In genomic region chr9:8600914-8601680, GRCh38 we compare ENCODE assay signal across 22 cellular contexts.
A peak's percentile ranks its signal among the peaks of the same experiment; 100 is the strongest.
DNase-seq lines count a peak whose midpoint lies in the region; ATAC-seq, FAIRE-seq and TF ChIP-seq lines count a peak whose summit lies in the region.
"Had no signal": no experiment of that assay in that cellular context is flagged by ENCODE, and none has a peak within 500 bp of the region (broad histone marks: within the 10 kb centered on the region; RNA-seq: fewer than 3 reads in every experiment).

No MANE protein-coding gene starts in this region.

- peaks cover 0 to 3% (median 0%) of the 10 kb centered on the region in 12 donors for H3K4me1 ChIP-seq in heart left ventricle
- no peaks in the 10 kb centered on the region for H3K4me1 ChIP-seq in right atrium auricular region
- H3K4me1 ChIP-seq in hepatocyte (ENCODE audit: insufficient read depth): no peaks in the 10 kb centered on the region

- H3K9me3 ChIP-seq in heart left ventricle: no peaks in the 10 kb centered on the region
- H3K9me3 ChIP-seq in right atrium auricular region: no peaks in the 10 kb centered on the region
- no peaks in the 10 kb centered on the region for H3K9me3 ChIP-seq in hepatocyte (ENCODE audit: low read depth)
- H3K9me3 ChIP-seq: BLaER1 had no signal

- DNase-seq in heart left ventricle (no peak), right atrium auricular region (ENCODE audit: low spot score) (no peak), hepatocyte (ENCODE audit: low spot score) (peak; percentile 13), pons (ENCODE audit: low spot score) (peak; percentile 86), D721Med (ENCODE audit: insufficient read length, low spot score) (no peak), COLO668 (lab: John Stamatoyannopoulos, UW; ENCODE audit: unreplicated experiment) (no peak), DMS 273 (lab: John Stamatoyannopoulos, UW; ENCODE audit: unreplicated experiment) (no peak)
- no peak for DNase-seq in stimulated activated CD4-positive, alpha-beta T cell treated with anti-CD3 and anti-CD28 coated beads, Interleukin-2, amount 100 ng/mL, for 24 hours
- DNase-seq: activated naive CD4-positive, alpha-beta T cell; activated T-cell treated with anti-CD3 and anti-CD28 coated beads for 4 hours; DMS 273 treated with DMSO at 0.1 percent for 48 hours; HCEC 1CT; NCI-H748 treated with DMSO at 0.1 percent for 48 hours; SIG-M5; stimulated activated CD4-positive, alpha-beta T cell treated with anti-CD3 and anti-CD28 coated beads, Interleukin-4, amount 100 ng/mL, for 1 hour had no signal

- H3K9me2 ChIP-seq in hepatocyte (replicated peaks; ENCODE audit: insufficient read depth): no peaks in the 10 kb centered on the region

- intact Hi-C loops in heart left ventricle (cut with DNase I): no loop called here

- H3K27ac ChIP-seq in heart left ventricle: no peak overlapping the region
- no peak overlapping the region for H3K27ac ChIP-seq in right atrium auricular region
- no peak overlapping the region for H3K27ac ChIP-seq in hepatocyte
- H3K27ac ChIP-seq: BLaER1, coronary artery, skin epidermis had no signal

- WGBS in heart left ventricle, 4 donors: 76 to 84% (median 78%) methylated on average over 4 of the region's 4 CpGs
- 90% methylated on average over 4 of the region's 4 CpGs for WGBS in hepatocyte (ENCODE audit: low lambda C conversion rate, missing lambda C conversion rate)

- H3K4me3 ChIP-seq in heart left ventricle (no peak overlapping the region), right atrium auricular region (no peak overlapping the region), hepatocyte (no peak overlapping the region)
- H3K4me3 ChIP-seq: BLaER1, coronary artery, GM12878, skin epidermis had no signal

- H3K27me3 ChIP-seq in heart left ventricle (no peaks in the 10 kb centered on the region), right atrium auricular region (no peaks in the 10 kb centered on the region), hepatocyte (no peaks in the 10 kb centered on the region)
- H3K27me3 ChIP-seq: BLaER1 had no signal

- H3K36me3 ChIP-seq in heart left ventricle (no peaks in the 10 kb centered on the region), right atrium auricular region (no peaks in the 10 kb centered on the region), hepatocyte (replicated peaks; ENCODE audit: insufficient read depth, low read depth) (no peaks in the 10 kb centered on the region)
- H3K36me3 ChIP-seq: BLaER1 had no signal

- FAIRE-seq in D721Med (lab: Jason Lieb, UNC): no peak
- FAIRE-seq: A204.1, GM12878, HepG2, urothelium cell line had no signal

- TF ChIP-seq POLR2A in heart left ventricle (IDR thresholded peaks at IDR 0.05): no peak

- no peaks in the 10 kb centered on the region for H3K79me2 ChIP-seq in hepatocyte

- peak; percentile 61 to 83 (median 72) for ATAC-seq in heart left ventricle
- ATAC-seq: GM12878, HepG2 had no signal

- TF ChIP-seq CTCF in heart left ventricle (IDR thresholded peaks at IDR 0.05): no peak
- TF ChIP-seq CTCF in right atrium auricular region (IDR thresholded peaks at IDR 0.05): no peak
- TF ChIP-seq CTCF in hepatocyte (IDR thresholded peaks at IDR 0.05; ENCODE audit: poor library complexity): no peak
- no peak for TF ChIP-seq CTCF in D721Med (IDR thresholded peaks at IDR 0.05; ENCODE audit: insufficient read depth, missing control alignments)

- no peak overlapping the region for H3K4me2 ChIP-seq in hepatocyte
- H3K4me2 ChIP-seq: BLaER1 had no signal

- H4K20me1 ChIP-seq in hepatocyte (ENCODE audit: insufficient read depth, poor library complexity, severe bottlenecking): no peaks in the 10 kb centered on the region
- H4K20me1 ChIP-seq: BLaER1 had no signal

- H2AFZ ChIP-seq in hepatocyte: no peak overlapping the region

Comparison
In these comparisons a context has a peak if more than half of its experiments do, and no peak if none do; other contexts are left out.
1. DNase-seq: peak in hepatocyte (single experiment) and pons (single experiment); none in heart left ventricle (0 of 5), right atrium auricular region (single experiment), D721Med (single experiment), COLO668 (single experiment), DMS 273 (single experiment) and stimulated activated CD4-positive, alpha-beta T cell treated with anti-CD3 and anti-CD28 coated beads, Interleukin-2, amount 100 ng/mL, for 24 hours (0 of 2).